23 cellular contexts compared by ENCODE assay signal in the genomic region with DNA sequence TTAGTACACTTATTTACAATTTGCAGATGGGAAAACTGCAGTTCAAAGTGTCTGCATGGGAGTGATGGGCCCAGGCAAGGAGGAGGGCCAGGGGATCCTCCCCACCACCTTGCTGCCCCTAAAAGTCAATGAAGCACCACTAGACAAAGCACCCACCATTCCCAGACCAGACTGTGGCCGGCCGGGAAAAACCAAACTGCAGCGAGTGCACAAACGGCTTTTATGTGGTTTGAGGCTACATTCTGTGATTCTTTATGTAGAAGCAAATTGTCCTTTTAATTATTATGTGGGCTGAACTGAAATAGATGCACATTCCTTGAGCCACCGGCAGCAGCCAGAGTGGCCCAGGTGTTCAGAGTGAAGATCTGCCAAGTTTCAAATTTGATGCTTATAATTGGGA.
"Had no signal": no experiment of that assay in that cellular context is flagged by ENCODE, and none has a peak within 500 bp of the region (broad histone marks: within the 10 kb centered on the region; RNA-seq: fewer than 3 reads in every experiment).

No MANE protein-coding gene starts in this region.

- DNase-seq: effector CD4-positive, alpha-beta T cell; endodermal cell; erythroblast; foreskin keratinocyte; immature natural killer cell; kidney; left cardiac atrium; left ventricle myocardium inferior; lower lobe of right lung; natural killer cell; right lobe of liver; stimulated activated CD4-positive, alpha-beta T cell treated with anti-CD3 and anti-CD28 coated beads, Interleukin-4, amount 100 ng/mL, for 1 hour; stimulated activated CD8-positive, alpha-beta memory T cell treated with anti-CD3 and anti-CD28 coated beads, Interleukin-4, amount 100 ng/mL, for 48 hours; tibial artery; upper lobe of left lung had no signal

- ATAC-seq: foreskin keratinocyte; left cardiac atrium; lower lobe of right lung; natural killer cell; right lobe of liver; stimulated activated effector memory CD8-positive, alpha-beta T cell treated with anti-CD3 and anti-CD28 coated beads, Interleukin-12 subunit alpha, Interleukin-12 subunit beta, amount 100 ng/mL, for 72 hours had no signal

- H3K27me3 ChIP-seq: foreskin keratinocyte, right lobe of liver, tibial artery, upper lobe of left lung, vagina had no signal

- H3K27ac Mint-ChIP-seq: endodermal cell; immature natural killer cell; memory B cell; mesothelial cell of epicardium; natural killer cell; stimulated activated effector memory CD8-positive, alpha-beta T cell treated with anti-CD3 and anti-CD28 coated beads, Interleukin-12 subunit alpha, Interleukin-12 subunit beta, amount 100 ng/mL, for 72 hours; stimulated activated naive CD8-positive, alpha-beta T cell treated with anti-CD3 and anti-CD28 coated beads, Interleukin-15, Interleukin-2, amounts not matched to agents 100 ng/mL and 50 ng/mL, for 24 hours had no signal

- H3K27ac ChIP-seq: foreskin keratinocyte, left ventricle myocardium inferior, lower lobe of right lung, parathyroid adenoma, prostate gland, right lobe of liver, tibial artery, upper lobe of left lung, vagina had no signal

- H3K4me1 ChIP-seq: foreskin keratinocyte, left ventricle myocardium inferior, lower lobe of right lung, parathyroid adenoma, prostate gland, right lobe of liver, tibial artery, upper lobe of left lung, vagina had no signal

- H3K36me3 ChIP-seq: left ventricle myocardium inferior, lower lobe of right lung, prostate gland, right lobe of liver, tibial artery, upper lobe of left lung, vagina had no signal

- H3K9ac ChIP-seq: parathyroid adenoma had no signal

- H2AFZ ChIP-seq: parathyroid adenoma had no signal

- H3K9me3 Mint-ChIP-seq: memory B cell, neural crest cell had no signal

- H3K27me3 Mint-ChIP-seq: memory B cell; stimulated activated naive CD8-positive, alpha-beta T cell treated with anti-CD3 and anti-CD28 coated beads, Interleukin-15, Interleukin-2, amounts not matched to agents 100 ng/mL and 50 ng/mL, for 24 hours had no signal

- H3K36me3 Mint-ChIP-seq: immature natural killer cell; memory B cell; mesothelial cell of epicardium; natural killer cell; stimulated activated effector memory CD8-positive, alpha-beta T cell treated with anti-CD3 and anti-CD28 coated beads, Interleukin-12 subunit alpha, Interleukin-12 subunit beta, amount 100 ng/mL, for 72 hours had no signal

- H3K4me1 Mint-ChIP-seq: immature natural killer cell; memory B cell; natural killer cell; neural crest cell; stimulated activated effector memory CD8-positive, alpha-beta T cell treated with anti-CD3 and anti-CD28 coated beads, Interleukin-12 subunit alpha, Interleukin-12 subunit beta, amount 100 ng/mL, for 72 hours had no signal

- H3K79me2 ChIP-seq: parathyroid adenoma had no signal

- H3K9me3 ChIP-seq: left ventricle myocardium inferior, lower lobe of right lung, prostate gland, right lobe of liver, tibial artery, upper lobe of left lung, vagina had no signal

- H3K4me3 Mint-ChIP-seq: endodermal cell; immature natural killer cell; memory B cell; mesothelial cell of epicardium; natural killer cell; neural crest cell; stimulated activated effector memory CD8-positive, alpha-beta T cell treated with anti-CD3 and anti-CD28 coated beads, Interleukin-12 subunit alpha, Interleukin-12 subunit beta, amount 100 ng/mL, for 72 hours; stimulated activated naive CD8-positive, alpha-beta T cell treated with anti-CD3 and anti-CD28 coated beads, Interleukin-15, Interleukin-2, amounts not matched to agents 100 ng/mL and 50 ng/mL, for 24 hours had no signal

- H3K4me3 ChIP-seq: left ventricle myocardium inferior, lower lobe of right lung, prostate gland, right lobe of liver, tibial artery, upper lobe of left lung, vagina had no signal
